15 cellular contexts compared by ENCODE assay signal in genomic region chr5:139299477-139299876, GRCh38. TPM values are rescaled to one million over a fixed set of nuclear protein-coding genes. Genes with fewer than 3 reads are reported as not detected.
DNase-seq lines count a peak whose midpoint lies in the region; TF ChIP-seq lines count a peak whose summit lies in the region.
"Had no signal": no experiment of that assay in that cellular context is flagged by ENCODE, and none has a peak within 500 bp of the region (broad histone marks: within the 10 kb centered on the region; RNA-seq: fewer than 3 reads in every experiment).

No MANE protein-coding gene starts in this region.

- 93% methylated on average over 4 of the region's 4 CpGs for WGBS in mesenchymal stem cell

- H3K27ac ChIP-seq in mesenchymal stem cell (ENCODE audit: low read length, poor library complexity, severe bottlenecking): no peak overlapping the region
- H3K27ac ChIP-seq: parathyroid adenoma, SK-N-MC, vagina had no signal

- peak overlapping the region; percentile 30 for H3K27ac Mint-ChIP-seq in activated naive CD4-positive, alpha-beta T cell treated with anti-CD3 and anti-CD28 coated beads, Interleukin-2, amount 10 ng/mL, durations not matched to agents 7 days and 5 days
- H3K27ac Mint-ChIP-seq in activated CD4-positive, alpha-beta memory T cell treated with anti-CD3 and anti-CD28 coated beads, Interleukin-2, amount 10 ng/mL, durations not matched to agents 7 days and 5 days: peak overlapping the region; percentile 54
- H3K27ac Mint-ChIP-seq in immature natural killer cell (peak overlapping the region in 5 of 6 donors; percentile 12 to 61 (median 36)), type B pancreatic cell (peak overlapping the region; percentile 17)

- CTCF ChIA-PET in activated naive CD4-positive, alpha-beta T cell treated with anti-CD3 and anti-CD28 coated beads, Interleukin-2, amount 10 ng/mL, durations not matched to agents 7 days and 5 days (lab: Charles Lee): no interaction called here
- CTCF ChIA-PET in activated CD4-positive, alpha-beta memory T cell treated with anti-CD3 and anti-CD28 coated beads, Interleukin-2, amount 10 ng/mL, durations not matched to agents 7 days and 5 days (lab: Charles Lee): interaction anchor here (0.8 to 1.3 kb wide), 5 partner anchors 10 to 751 kb away, joined by 3 to 6 read pairs (median 3); partner anchors contain the start of gene SPATA24

- no peak overlapping the region for H3K4me3 ChIP-seq in mesenchymal stem cell (ENCODE audit: insufficient read depth in 1 of 2, low read depth in 1 of 2, low read length in 2 of 2)
- H3K4me3 ChIP-seq: lung, SK-N-MC had no signal

- H3K4ac ChIP-seq in mesenchymal stem cell (ENCODE audit: low read depth in 1 of 2, low read length in 2 of 2): no peak overlapping the region

- no peak overlapping the region for H2BK120ac ChIP-seq in mesenchymal stem cell (ENCODE audit: low read depth, low read length)

- peaks cover 30% of the 10 kb centered on the region for H3K36me3 Mint-ChIP-seq in activated naive CD4-positive, alpha-beta T cell treated with anti-CD3 and anti-CD28 coated beads, Interleukin-2, amount 10 ng/mL, durations not matched to agents 7 days and 5 days
- peaks cover 34% of the 10 kb centered on the region for H3K36me3 Mint-ChIP-seq in activated CD4-positive, alpha-beta memory T cell treated with anti-CD3 and anti-CD28 coated beads, Interleukin-2, amount 10 ng/mL, durations not matched to agents 7 days and 5 days (ENCODE audit: low read depth)
- H3K36me3 Mint-ChIP-seq in immature natural killer cell (no peaks in the 10 kb centered on the region), type B pancreatic cell (peaks cover 7% of the 10 kb centered on the region)

- H3K18ac ChIP-seq in mesenchymal stem cell (ENCODE audit: low read depth in 1 of 2, low read length in 2 of 2): no peak overlapping the region

- DNase-seq in activated naive CD4-positive, alpha-beta T cell treated with anti-CD3 and anti-CD28 coated beads, Interleukin-2, amount 10 ng/mL, durations not matched to agents 7 days and 5 days: no peak
- DNase-seq in activated naive CD4-positive, alpha-beta T cell treated with anti-CD3 and anti-CD28 coated beads, Interleukin-2, amount 50 U/mL, for 16 hours: no peak
- no peak for DNase-seq in activated CD4-positive, alpha-beta memory T cell treated with anti-CD3 and anti-CD28 coated beads, Interleukin-2, amount 10 ng/mL, durations not matched to agents 7 days and 5 days
- DNase-seq in immature natural killer cell (peak in 2 of 3 donors; percentile 17 to 19), type B pancreatic cell (ENCODE audit: extremely low spot score, unreplicated experiment) (no peak), NCI-H187 (lab: John Stamatoyannopoulos, UW) (no peak), NCI-H1105 (lab: John Stamatoyannopoulos, UW) (no peak), mesenchymal stem cell (no peak)
- DNase-seq: activated CD4-positive, CD25-positive, alpha-beta regulatory T cell; NCI-H2107; NK-92 treated with Interleukin-12 subunit alpha and Interleukin-12 subunit beta, amount 100 ng/mL, for 24 hours had no signal

- POLR2A ChIA-PET in activated CD4-positive, alpha-beta memory T cell treated with anti-CD3 and anti-CD28 coated beads, Interleukin-2, amount 10 ng/mL, durations not matched to agents 7 days and 5 days (lab: Charles Lee): interaction anchor here (1.2 to 9.1 kb wide), 5 partner anchors 9 to 91 kb away, joined by 4 to 165 read pairs (median 8); partner anchors contain the start of genes MZB1 and PAIP2

- H2BK5ac ChIP-seq in mesenchymal stem cell (ENCODE audit: low read depth, low read length, poor library complexity, severe bottlenecking): no peak overlapping the region

- H3K14ac ChIP-seq in mesenchymal stem cell (ENCODE audit: low read length in 2 of 2): no peak overlapping the region

- peaks cover 83% of the 10 kb centered on the region for H3K4me1 Mint-ChIP-seq in activated naive CD4-positive, alpha-beta T cell treated with anti-CD3 and anti-CD28 coated beads, Interleukin-2, amount 10 ng/mL, durations not matched to agents 7 days and 5 days
- H3K4me1 Mint-ChIP-seq in activated CD4-positive, alpha-beta memory T cell treated with anti-CD3 and anti-CD28 coated beads, Interleukin-2, amount 10 ng/mL, durations not matched to agents 7 days and 5 days: peaks cover 84% of the 10 kb centered on the region
- H3K4me1 Mint-ChIP-seq in immature natural killer cell: peaks cover 95 to 98% of the 10 kb centered on the region in 2 donors
- H3K4me1 Mint-ChIP-seq in type B pancreatic cell (ENCODE audit: unreplicated experiment): peaks cover 65% of the 10 kb centered on the region

- no peaks in the 10 kb centered on the region for H3K27me3 ChIP-seq in mesenchymal stem cell (ENCODE audit: control insufficient read depth in 1 of 2, insufficient read depth in 1 of 2, low read length in 2 of 2)
- H3K27me3 ChIP-seq: vagina had no signal

- H3K4me1 ChIP-seq in mesenchymal stem cell (ENCODE audit: control insufficient read depth, insufficient read depth, low read depth, low read length): peaks cover 26% of the 10 kb centered on the region

- H3K79me1 ChIP-seq in mesenchymal stem cell (replicated peaks; ENCODE audit: low read length, poor library complexity, severe bottlenecking): no peaks in the 10 kb centered on the region

- H3K9me3 ChIP-seq in mesenchymal stem cell (ENCODE audit: control insufficient read depth, low read length): no peaks in the 10 kb centered on the region
- H3K9me3 ChIP-seq: vagina had no signal

- TF ChIP-seq CTCF in type B pancreatic cell (conservative IDR thresholded peaks at IDR 0.05): no peak

- no peak overlapping the region for H2BK15ac ChIP-seq in mesenchymal stem cell (ENCODE audit: low read depth, poor library complexity, severe bottlenecking)

- H3K27me3 Mint-ChIP-seq in activated naive CD4-positive, alpha-beta T cell treated with anti-CD3 and anti-CD28 coated beads, Interleukin-2, amount 10 ng/mL, durations not matched to agents 7 days and 5 days: no peaks in the 10 kb centered on the region
- H3K27me3 Mint-ChIP-seq in activated CD4-positive, alpha-beta memory T cell treated with anti-CD3 and anti-CD28 coated beads, Interleukin-2, amount 10 ng/mL, durations not matched to agents 7 days and 5 days: no peaks in the 10 kb centered on the region
- H3K27me3 Mint-ChIP-seq in immature natural killer cell (ENCODE audit: low read depth in 3 of 3) (peaks cover 0 to 8% (median 6%) of the 10 kb centered on the region in 3 donors), type B pancreatic cell (no peaks in the 10 kb centered on the region)

- no peak overlapping the region for H2AK5ac ChIP-seq in mesenchymal stem cell (ENCODE audit: low read length, severe bottlenecking)

- H3K4me2 ChIP-seq in mesenchymal stem cell (ENCODE audit: low read length, poor library complexity, severe bottlenecking): no peak overlapping the region

- peaks cover 0 to 8% of the 10 kb centered on the region in 2 experiments for H3K36me3 ChIP-seq in mesenchymal stem cell (ENCODE audit: control insufficient read depth in 1 of 2, insufficient read depth in 2 of 2, low read depth in 1 of 2, low read length in 2 of 2)
- H3K36me3 ChIP-seq: vagina had no signal

- H4K91ac ChIP-seq in mesenchymal stem cell (ENCODE audit: low read length): no peak overlapping the region

- no peak overlapping the region for H3K23ac ChIP-seq in mesenchymal stem cell (ENCODE audit: low read length in 2 of 2)

- no peak overlapping the region for H4K8ac ChIP-seq in mesenchymal stem cell (ENCODE audit: low read length)

- no peak overlapping the region for H3K9ac ChIP-seq in mesenchymal stem cell (ENCODE audit: low read length)
- H3K9ac ChIP-seq: parathyroid adenoma had no signal

- H3K4me3 Mint-ChIP-seq in activated naive CD4-positive, alpha-beta T cell treated with anti-CD3 and anti-CD28 coated beads, Interleukin-2, amount 10 ng/mL, durations not matched to agents 7 days and 5 days: no peak overlapping the region
- H3K4me3 Mint-ChIP-seq in activated CD4-positive, alpha-beta memory T cell treated with anti-CD3 and anti-CD28 coated beads, Interleukin-2, amount 10 ng/mL, durations not matched to agents 7 days and 5 days: no peak overlapping the region
- H3K4me3 Mint-ChIP-seq in immature natural killer cell (peak overlapping the region; percentile 4 to 67 (median 44)), type B pancreatic cell (peak overlapping the region; percentile 7)

- no peak overlapping the region for H2AFZ ChIP-seq in mesenchymal stem cell (ENCODE audit: low read depth, low read length)
- H2AFZ ChIP-seq: parathyroid adenoma had no signal

- no peaks in the 10 kb centered on the region for H3K9me3 Mint-ChIP-seq in activated naive CD4-positive, alpha-beta T cell treated with anti-CD3 and anti-CD28 coated beads, Interleukin-2, amount 10 ng/mL, durations not matched to agents 7 days and 5 days
- H3K9me3 Mint-ChIP-seq in activated CD4-positive, alpha-beta memory T cell treated with anti-CD3 and anti-CD28 coated beads, Interleukin-2, amount 10 ng/mL, durations not matched to agents 7 days and 5 days: no peaks in the 10 kb centered on the region
- H3K9me3 Mint-ChIP-seq in immature natural killer cell (no peaks in the 10 kb centered on the region), type B pancreatic cell (no peaks in the 10 kb centered on the region)

- no peak overlapping the region for H2BK12ac ChIP-seq in mesenchymal stem cell (ENCODE audit: low read length in 2 of 2)

RNA-seq across cellular contexts. Expression of gene MATR3, which starts 5.9 kb away (rescaled TPM):
- 100 to 1,000 TPM; 168 to 193 TPM for total RNA-seq in activated CD4-positive, alpha-beta memory T cell treated with anti-CD3 and anti-CD28 coated beads, Interleukin-2, amount 10 ng/mL, durations not matched to agents 7 days and 5 days
- 100 to 1,000 TPM; 322 to 380 (median 361) TPM for polyA plus RNA-seq in immature natural killer cell
- total RNA-seq in type B pancreatic cell (ENCODE audit: low replicate concordance): 185 and 276 TPM in 2 replicates
- polyA plus RNA-seq in mesenchymal stem cell (2013, experiment 1 of 2): 104 TPM
- polyA plus RNA-seq in mesenchymal stem cell (2013, experiment 2 of 2): 105 TPM

RNA-seq across cellular contexts. Expression of gene PAIP2, which starts 42.2 kb away (rescaled TPM):
- 100 to 1,000 TPM; 127 to 130 TPM for total RNA-seq in activated CD4-positive, alpha-beta memory T cell treated with anti-CD3 and anti-CD28 coated beads, Interleukin-2, amount 10 ng/mL, durations not matched to agents 7 days and 5 days
- polyA plus RNA-seq in immature natural killer cell: 100 to 1,000 TPM; 340 to 565 (median 409) TPM
- total RNA-seq in type B pancreatic cell (ENCODE audit: low replicate concordance): 51.7 and 87.7 TPM in 2 replicates
- polyA plus RNA-seq in mesenchymal stem cell (2013, experiment 1 of 2): 70.9 TPM
- polyA plus RNA-seq in mesenchymal stem cell (2013, experiment 2 of 2): 73.8 TPM

Comparison
In these comparisons a context has a peak if more than half of its experiments do, and no peak if none do; other contexts are left out.
1. DNase-seq: peak in immature natural killer cell (2 of 3); none in activated naive CD4-positive, alpha-beta T cell treated with anti-CD3 and anti-CD28 coated beads, Interleukin-2, amount 10 ng/mL, durations not matched to agents 7 days and 5 days (single experiment), activated naive CD4-positive, alpha-beta T cell treated with anti-CD3 and anti-CD28 coated beads, Interleukin-2, amount 50 U/mL, for 16 hours (single experiment), activated CD4-positive, alpha-beta memory T cell treated with anti-CD3 and anti-CD28 coated beads, Interleukin-2, amount 10 ng/mL, durations not matched to agents 7 days and 5 days (single experiment), type B pancreatic cell (single experiment), NCI-H187 (0 of 2), NCI-H1105 (single experiment) and mesenchymal stem cell (single experiment).
2. H3K4me3 Mint-ChIP-seq: peak in immature natural killer cell (5 of 5) and type B pancreatic cell (single experiment); none in activated naive CD4-positive, alpha-beta T cell treated with anti-CD3 and anti-CD28 coated beads, Interleukin-2, amount 10 ng/mL, durations not matched to agents 7 days and 5 days (single experiment) and activated CD4-positive, alpha-beta memory T cell treated with anti-CD3 and anti-CD28 coated beads, Interleukin-2, amount 10 ng/mL, durations not matched to agents 7 days and 5 days (single experiment).
3. Peak in every context shown above with its lines, with median percentiles within 50 percentile points of each other: H3K27ac Mint-ChIP-seq.